Comparison of ENCODE assay signal across 20 cellular contexts in the genomic region with DNA sequence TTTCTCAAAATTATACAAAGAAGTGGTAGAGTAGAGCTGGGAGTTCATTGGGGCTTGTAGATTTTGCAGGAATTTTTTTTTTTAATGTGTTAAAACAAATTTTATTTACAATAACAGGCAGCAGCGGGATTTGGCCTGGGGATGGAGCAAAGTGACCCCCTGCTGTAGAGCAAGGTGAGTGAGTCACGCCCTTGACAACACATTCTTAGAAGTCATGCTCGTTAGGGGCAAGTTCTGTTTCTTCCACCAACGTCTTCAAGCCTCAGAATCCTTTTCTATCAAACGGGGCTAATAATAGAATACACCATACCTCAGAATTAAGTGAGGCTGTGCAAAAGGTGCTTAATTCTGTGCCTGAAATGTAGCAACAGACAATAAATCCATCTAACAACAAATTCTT. TPM values are rescaled to one million over a fixed set of nuclear protein-coding genes. Genes with fewer than 3 reads are reported as not detected.
DNase-seq lines count a peak whose midpoint lies in the region; ATAC-seq, FAIRE-seq and TF ChIP-seq lines count a peak whose summit lies in the region.
"Had no signal": no experiment of that assay in that cellular context is flagged by ENCODE, and none has a peak within 500 bp of the region (broad histone marks: within the 10 kb centered on the region; RNA-seq: fewer than 3 reads in every experiment).

No MANE protein-coding gene starts in this region.

- ATAC-seq in left lung (peak; percentile 5), GM19351 (IDR thresholded peaks at IDR 0.05; ENCODE audit: unreplicated experiment) (no peak)
- ATAC-seq: GM12878, T-cell had no signal

- CTCF ChIA-PET in MCF 10A (lab: Yijun Ruan, JAX) = no interaction called here

- peaks cover 16% of the 10 kb centered on the region for H3K4me1 Mint-ChIP-seq in HFFc6 (ENCODE audit: low read depth)
- no peaks in the 10 kb centered on the region for H3K4me1 Mint-ChIP-seq in MCF 10A (ENCODE audit: insufficient read depth, unreplicated experiment)

- DNase-seq in A172 (ENCODE audit: low spot score) (peak; percentile 10), HFFc6 (no peak), bronchial epithelial cell (ENCODE audit: low read depth) (peak; percentile 40), left lung (no peak), DMS79 treated with DMSO at 0.1 percent for 48 hours (lab: John Stamatoyannopoulos, UW) (no peak), MCF 10A (ENCODE audit: unreplicated experiment) (no peak), esophagus muscularis mucosa (ENCODE audit: extremely low spot score) (no peak)
- DNase-seq: activated CD4-positive, alpha-beta T cell treated with anti-CD3 and anti-CD28 coated beads for 48 hours; activated naive CD8-positive, alpha-beta T cell treated with anti-CD3 and anti-CD28 coated beads for 36 hours; effector CD8-positive, alpha-beta T cell; Right ventricle myocardium superior; T-cell; uterus had no signal

- H3K36me3 ChIP-seq in bronchial epithelial cell (ENCODE audit: control insufficient read depth, insufficient read depth, low read length) = no peaks in the 10 kb centered on the region
- H3K36me3 ChIP-seq in left lung = no peaks in the 10 kb centered on the region
- no peaks in the 10 kb centered on the region for H3K36me3 ChIP-seq in esophagus muscularis mucosa
- H3K36me3 ChIP-seq: uterus had no signal

- H3K27ac Mint-ChIP-seq in HFFc6 (no peak overlapping the region), MCF 10A (ENCODE audit: low read depth, unreplicated experiment) (no peak overlapping the region)
- H3K27ac Mint-ChIP-seq: activated naive CD8-positive, alpha-beta T cell treated with anti-CD3 and anti-CD28 coated beads for 36 hours; activated T-helper 1 cell treated with anti-CD3 and anti-CD28 coated beads, Interleukin-12 subunit alpha, Interleukin-12 subunit beta, Interleukin-2, Interleukin-4 antibody, amounts not matched to agents 30 ng/mL and 10 ng/mL and 1 ng/mL, durations not matched to agents 14 hours and 24 hours and 36 hours; CD14-positive monocyte; T-cell had no signal

- no peaks in the 10 kb centered on the region for H3K9me3 Mint-ChIP-seq in HFFc6
- no peaks in the 10 kb centered on the region for H3K9me3 Mint-ChIP-seq in MCF 10A (ENCODE audit: unreplicated experiment)
- H3K9me3 Mint-ChIP-seq: activated naive CD8-positive, alpha-beta T cell treated with anti-CD3 and anti-CD28 coated beads for 36 hours; activated T-helper 1 cell treated with anti-CD3 and anti-CD28 coated beads, Interleukin-12 subunit alpha, Interleukin-12 subunit beta, Interleukin-2, Interleukin-4 antibody, amounts not matched to agents 30 ng/mL and 10 ng/mL and 1 ng/mL, durations not matched to agents 14 hours and 24 hours and 36 hours; T-cell had no signal

- BruUV-seq in MCF 10A (replicated peaks; lab: Mats Ljungman, UMichigan) = no TSS peak

- intact Hi-C loops in left lung (cut with DNase I) = no loop called here
- intact Hi-C loops in MCF 10A (cut with micrococcal nuclease) = no loop called here
- intact Hi-C loops in esophagus muscularis mucosa (cut with DNase I) = no loop called here

- 91% methylated on average over 5 of the region's 5 CpGs for WGBS in esophagus muscularis mucosa

- H3K36me3 Mint-ChIP-seq in HFFc6 (ENCODE audit: low read depth) (peaks cover under 1% of the 10 kb centered on the region), MCF 10A (ENCODE audit: insufficient read depth, unreplicated experiment) (peaks cover 7% of the 10 kb centered on the region)

- no peaks in the 10 kb centered on the region for H3K27me3 ChIP-seq in bronchial epithelial cell (ENCODE audit: control insufficient read depth, insufficient read depth, low read length)
- H3K27me3 ChIP-seq in left lung = peaks cover 0 to 14% of the 10 kb centered on the region in 2 donors
- peaks cover 0 to 7% (median 0%) of the 10 kb centered on the region in 4 donors for H3K27me3 ChIP-seq in esophagus muscularis mucosa
- H3K27me3 ChIP-seq: uterus had no signal

- H3K4me1 ChIP-seq in left lung = peaks cover 0 to 25% of the 10 kb centered on the region in 2 donors
- peaks cover 12 to 18% (median 18%) of the 10 kb centered on the region in 4 donors for H3K4me1 ChIP-seq in esophagus muscularis mucosa
- H3K4me1 ChIP-seq: uterus had no signal

- H3K4me3 ChIP-seq in bronchial epithelial cell (ENCODE audit: low read depth, low read length) (no peak overlapping the region), left lung (no peak overlapping the region), esophagus muscularis mucosa (no peak overlapping the region)
- H3K4me3 ChIP-seq: GM12878, uterus had no signal

- no peak for FAIRE-seq in bronchial epithelial cell (lab: Jason Lieb, UNC)
- FAIRE-seq: GM12878, H54 had no signal

- no peaks in the 10 kb centered on the region; the same call in 1 of the 2 replicates for H3K27me3 Mint-ChIP-seq in HFFc6 (ENCODE audit: insufficient read depth)
- H3K27me3 Mint-ChIP-seq in MCF 10A (ENCODE audit: insufficient read depth, unreplicated experiment) = no peaks in the 10 kb centered on the region

- no peaks in the 10 kb centered on the region for H3K9me3 ChIP-seq in left lung
- H3K9me3 ChIP-seq in esophagus muscularis mucosa = no peaks in the 10 kb centered on the region
- H3K9me3 ChIP-seq: uterus had no signal

- no peak for TF ChIP-seq POLR2A in esophagus muscularis mucosa (IDR thresholded peaks at IDR 0.05; ENCODE audit: low read depth)

- H3K4me3 Mint-ChIP-seq in HFFc6 = 0 out of 2 replicates have a peak overlapping the region, but pooled peaks have one; percentile 81
- no peak overlapping the region for H3K4me3 Mint-ChIP-seq in MCF 10A (ENCODE audit: unreplicated experiment)
- H3K4me3 Mint-ChIP-seq: activated naive CD8-positive, alpha-beta T cell treated with anti-CD3 and anti-CD28 coated beads for 36 hours; activated T-helper 1 cell treated with anti-CD3 and anti-CD28 coated beads, Interleukin-12 subunit alpha, Interleukin-12 subunit beta, Interleukin-2, Interleukin-4 antibody, amounts not matched to agents 30 ng/mL and 10 ng/mL and 1 ng/mL, durations not matched to agents 14 hours and 24 hours and 36 hours had no signal

- POLR2A ChIA-PET in MCF 10A (lab: Yijun Ruan, JAX) = no interaction called here

- TF ChIP-seq EP300 in esophagus muscularis mucosa (IDR thresholded peaks at IDR 0.05) = no peak

- H3K27ac ChIP-seq in left lung (no peak overlapping the region), esophagus muscularis mucosa (replicated peaks in 1 of 4) (no peak overlapping the region)
- H3K27ac ChIP-seq: uterus had no signal

- no peak for TF ChIP-seq CTCF in HFFc6 (IDR thresholded peaks at IDR 0.05)
- TF ChIP-seq CTCF in bronchial epithelial cell (IDR thresholded peaks at IDR 0.05; ENCODE audit: insufficient read depth, low read length, severe bottlenecking) = no peak
- TF ChIP-seq CTCF in left lung (IDR thresholded peaks at IDR 0.05) = no peak
- no peak for TF ChIP-seq CTCF in MCF 10A (IDR thresholded peaks at IDR 0.05; ENCODE audit: unreplicated experiment)
- TF ChIP-seq CTCF in esophagus muscularis mucosa (IDR thresholded peaks at IDR 0.05) = no peak

RNA-seq across cellular contexts. Expression of a gene that starts 1.1 kb away (rescaled TPM):
- not detected in 2 replicates for total RNA-seq in A172 (2014; rRNA removed; shearing (Covaris generic))
- total RNA-seq in HFFc6 (2021; fragmentation: NEBNext Ultra II Directional; extraction: Animal tissue kit (Norgen Biotek cat#: 25700)) = under 1 TPM in 5 of 6 experiments, not detected in 1; 0.09 to 0.17 (median 0.14) TPM
- 1.3 and 1.9 TPM in 2 replicates for total RNA-seq in bronchial epithelial cell
- 1 to 10 TPM; 3.0 to 3.3 TPM for total RNA-seq in left lung
- 0.68 and 1.2 TPM in 2 replicates for total RNA-seq in MCF 10A (2022)
- under 1 TPM in 2 of 4 donors, not detected in 2; 0.33 to 0.83 TPM for total RNA-seq in esophagus muscularis mucosa
- total RNA-seq: activated naive CD8-positive, alpha-beta T cell treated with anti-CD3 and anti-CD28 coated beads for 36 hours; HT1080; OCI-LY7; Right ventricle myocardium superior had no signal

Comparison
In these comparisons a context has a peak if more than half of its experiments do, and no peak if none do; other contexts are left out.
1. DNase-seq: peak in A172 (single experiment) and bronchial epithelial cell (single experiment); none in HFFc6 (single experiment), left lung (0 of 2), DMS79 treated with DMSO at 0.1 percent for 48 hours (single experiment), MCF 10A (single experiment) and esophagus muscularis mucosa (single experiment).